ENCODE assay signal across 1 cellular context in the genomic region with DNA sequence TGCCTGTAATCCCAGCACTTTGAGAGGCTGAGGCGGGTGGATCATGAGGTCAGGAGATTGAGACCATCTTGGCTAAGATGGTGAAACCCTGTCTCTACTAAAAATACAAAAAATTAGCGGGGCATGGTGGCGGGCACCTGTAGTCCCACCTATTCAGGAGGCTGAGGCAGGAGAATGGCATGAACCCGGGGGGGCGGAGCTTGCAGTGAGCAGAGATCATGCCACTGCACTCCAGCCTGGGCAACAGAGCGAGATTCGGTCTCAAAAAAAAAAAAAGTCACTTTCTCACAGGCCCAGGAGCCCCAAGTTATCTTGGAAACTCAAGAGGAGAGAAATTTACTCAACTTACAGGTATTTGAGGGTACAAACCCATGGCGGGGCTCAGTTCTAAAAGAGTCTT. TPM values are rescaled to one million over a fixed set of nuclear protein-coding genes. Genes with fewer than 3 reads are reported as not detected.
"Had no signal": no experiment of that assay in that cellular context is flagged by ENCODE, and none has a peak within 500 bp of the region (broad histone marks: within the 10 kb centered on the region; RNA-seq: fewer than 3 reads in every experiment).

No MANE protein-coding gene starts in this region.

RNA-seq across cellular contexts. Expression of a gene that starts 25.7 kb away (rescaled TPM):
- polyA plus RNA-seq: IgD-negative memory B cell had no signal
